ENCODE assay signal across 8 cellular contexts in genomic region chr5:157266286-157267007, GRCh38.
DNase-seq lines count a peak whose midpoint lies in the region; ATAC-seq lines count a peak whose summit lies in the region.

No MANE protein-coding gene starts in this region.

- H3K36me3 ChIP-seq in iPS-15b (ENCODE audit: control insufficient read depth, insufficient read depth, low read length), result no peaks in the 10 kb centered on the region

- H3K27ac ChIP-seq in angular gyrus (ENCODE audit: low read depth, low read length), result peak overlapping the region; percentile 69

- peak overlapping the region; percentile 47 for H3K9ac ChIP-seq in iPS-15b (ENCODE audit: low read depth, low read length)

- H3K4me3 ChIP-seq in iPS-15b (ENCODE audit: low read depth, low read length), result peak overlapping the region; percentile 62

- H3K27me3 ChIP-seq in iPS-15b (ENCODE audit: control insufficient read depth, insufficient read depth, low read length), result peaks cover 15% of the 10 kb centered on the region

- peak; percentile 58 for ATAC-seq in HG02852 (IDR thresholded peaks at IDR 0.05; ENCODE audit: unreplicated experiment)

- H3K4me1 ChIP-seq in iPS-15b (ENCODE audit: control insufficient read depth, insufficient read depth, low read length), result peaks cover 16% of the 10 kb centered on the region

- DNase-seq in activated T-cell treated with anti-CD3 and anti-CD28 coated beads, Interleukin-2, amount 50 U/mL, for 1 hour, result peak; percentile 69
- DNase-seq in activated T-cell treated with anti-CD3 and anti-CD28 coated beads for 4 hours (no peak), NCI-H748 (lab: John Stamatoyannopoulos, UW; ENCODE audit: unreplicated experiment) (peak; percentile 78), NCI-H524 treated with DMSO at 0.1 percent for 48 hours (lab: John Stamatoyannopoulos, UW) (no peak)
- DNase-seq in stimulated activated CD4-positive, alpha-beta T cell treated with anti-CD3 and anti-CD28 coated beads, Interleukin-15, amount 100 ng/mL, for 1 hour (ENCODE audit: low read depth in 1 of 2, low spot score in 1 of 2), result peak; percentile 25 to 26

- no peaks in the 10 kb centered on the region for H3K9me3 ChIP-seq in iPS-15b (ENCODE audit: control insufficient read depth, insufficient read depth, low read length)

Comparison
In these comparisons a context has a peak if more than half of its experiments do, and no peak if none do; other contexts are left out.
1. DNase-seq: peak in activated T-cell treated with anti-CD3 and anti-CD28 coated beads, Interleukin-2, amount 50 U/mL, for 1 hour (single experiment), NCI-H748 (single experiment) and stimulated activated CD4-positive, alpha-beta T cell treated with anti-CD3 and anti-CD28 coated beads, Interleukin-15, amount 100 ng/mL, for 1 hour (2 of 2); none in activated T-cell treated with anti-CD3 and anti-CD28 coated beads for 4 hours (single experiment) and NCI-H524 treated with DMSO at 0.1 percent for 48 hours (single experiment).